Comparison of ENCODE assay signal across 1 cellular context in genomic region chr2:129502781-129503180, GRCh38.
TF ChIP-seq lines count a peak whose summit lies in the region.

No MANE protein-coding gene starts in this region.

TF ChIP-seq in H1, 55 proteins besides CTCF, POLR2A, EP300 and RAD21 (continued from another document):
- TF ChIP-seq TBP (IDR thresholded peaks at IDR 0.05; ENCODE audit: low read depth, low read length) (no peak), BCL11A (IDR thresholded peaks at IDR 0.05; ENCODE audit: low read depth in 2 of 2, low read length in 2 of 2) (no peak), SIN3A (conservative IDR thresholded peaks at IDR 0.05 in 1 of 2, IDR thresholded peaks at IDR 0.05 in 1 of 2; ENCODE audit: low read depth in 1 of 2, low read length in 2 of 2) (no peak), BACH1 (IDR thresholded peaks at IDR 0.05; ENCODE audit: low read length) (no peak), CREB1 (IDR thresholded peaks at IDR 0.05) (no peak), SP1 (IDR thresholded peaks at IDR 0.05; ENCODE audit: low read depth, low read length) (no peak), KDM1A (IDR thresholded peaks at IDR 0.05; ENCODE audit: borderline replicate concordance, low read length) (no peak), SIRT6 (IDR thresholded peaks at IDR 0.05; ENCODE audit: low read length) (no peak)
